In the genomic region with DNA sequence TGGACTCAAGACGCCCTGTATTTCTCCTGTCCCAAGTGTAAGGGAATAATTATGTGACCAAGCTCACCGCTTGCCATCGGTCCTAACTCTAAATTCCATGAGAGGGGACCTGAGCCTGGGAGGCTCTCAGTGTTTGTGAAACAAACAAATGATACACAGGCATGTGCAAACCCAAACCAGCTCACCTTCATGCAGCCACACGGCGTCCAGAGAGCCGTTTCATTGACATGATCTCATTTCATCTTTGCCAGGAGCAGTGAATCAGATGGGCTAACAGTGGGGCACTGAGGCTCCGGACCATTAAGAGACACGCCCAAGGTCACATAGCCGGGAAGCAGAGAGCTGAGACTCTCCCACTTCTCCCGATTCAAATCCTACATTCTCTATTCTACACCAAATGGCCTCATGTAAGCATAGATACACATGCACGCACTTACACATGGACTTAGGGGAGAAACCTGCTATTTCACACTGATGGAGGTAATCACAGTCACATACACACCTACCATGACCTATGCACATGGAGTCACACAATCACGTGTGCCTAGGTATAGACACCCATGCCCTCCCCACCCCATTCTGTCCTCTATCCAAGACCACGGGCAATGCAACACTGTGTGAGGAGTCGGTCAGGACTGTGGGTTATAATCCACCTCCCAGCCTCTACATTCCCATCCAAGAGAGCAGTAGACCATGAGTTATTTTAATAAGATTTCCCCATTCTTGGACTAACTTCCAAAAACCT, we compare ENCODE assay signal across 1 cellular context.
TF ChIP-seq lines count a peak whose summit lies in the region.

No MANE protein-coding gene starts in this region.

TF ChIP-seq in SK-N-SH, 30 proteins besides CTCF, POLR2A, EP300 and RAD21:
- no peak for TF ChIP-seq MXI1 (IDR thresholded peaks at IDR 0.05; ENCODE audit: low read depth, low read length)
- TF ChIP-seq ELF1 (IDR thresholded peaks at IDR 0.05): no peak
